Comparison of ENCODE assay signal across 23 cellular contexts in the genomic region with DNA sequence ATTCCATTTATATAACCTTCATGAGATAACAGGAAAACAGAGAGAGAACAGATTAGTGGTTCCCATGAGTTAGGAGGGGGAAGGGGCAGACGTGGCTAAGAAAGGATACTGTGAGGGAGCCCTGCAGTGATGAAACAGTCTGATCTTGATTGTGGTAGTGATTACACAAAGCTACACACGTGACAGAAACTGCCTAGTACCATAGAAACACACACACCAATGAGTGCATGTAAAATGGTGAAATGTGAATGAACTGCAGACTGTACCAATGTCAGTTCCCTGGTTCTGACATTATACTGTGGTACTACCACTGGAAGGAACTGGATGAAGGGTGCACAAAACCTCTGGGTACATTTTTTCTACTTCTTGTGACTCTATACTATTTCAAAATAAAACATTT. TPM values are rescaled to one million over a fixed set of nuclear protein-coding genes. Genes with fewer than 3 reads are reported as not detected.
DNase-seq lines count a peak whose midpoint lies in the region; ATAC-seq and TF ChIP-seq lines count a peak whose summit lies in the region.
"Had no signal": no experiment of that assay in that cellular context is flagged by ENCODE, and none has a peak within 500 bp of the region (broad histone marks: within the 10 kb centered on the region; RNA-seq: fewer than 3 reads in every experiment).

No MANE protein-coding gene starts in this region.

- TF ChIP-seq CTCF in fibroblast of the aortic adventitia (IDR thresholded peaks at IDR 0.05; ENCODE audit: insufficient read depth, low read length) (no peak), upper lobe of right lung (IDR thresholded peaks at IDR 0.05) (no peak)

- H3K4me3 ChIP-seq in fibroblast of the aortic adventitia (ENCODE audit: low read depth, low read length) = no peak overlapping the region
- H3K4me3 ChIP-seq in upper lobe of right lung = no peak overlapping the region
- H3K4me3 ChIP-seq: cardiac muscle cell, prostate gland, stomach, tibial nerve had no signal

- CTCF ChIA-PET in activated CD8-positive, alpha-beta memory T cell treated with anti-CD3 and anti-CD28 coated beads, Interleukin-2, amount 10 ng/mL, durations not matched to agents 7 days and 5 days (lab: Charles Lee) = no interaction called here

- no peaks in the 10 kb centered on the region for H3K27me3 Mint-ChIP-seq in activated CD8-positive, alpha-beta memory T cell treated with anti-CD3 and anti-CD28 coated beads, Interleukin-2, amount 10 ng/mL, durations not matched to agents 7 days and 5 days

- H3K4me1 Mint-ChIP-seq in activated CD8-positive, alpha-beta memory T cell treated with anti-CD3 and anti-CD28 coated beads, Interleukin-2, amount 10 ng/mL, durations not matched to agents 7 days and 5 days = no peaks in the 10 kb centered on the region

- no peaks in the 10 kb centered on the region for H3K9me3 ChIP-seq in upper lobe of right lung
- H3K9me3 ChIP-seq: prostate gland, stomach, tibial nerve had no signal

- H3K4me3 Mint-ChIP-seq in activated CD8-positive, alpha-beta memory T cell treated with anti-CD3 and anti-CD28 coated beads, Interleukin-2, amount 10 ng/mL, durations not matched to agents 7 days and 5 days = no peak overlapping the region

- peak; percentile 15 for DNase-seq in activated CD8-positive, alpha-beta memory T cell treated with anti-CD3 and anti-CD28 coated beads, Interleukin-2, amount 10 ng/mL, durations not matched to agents 7 days and 5 days
- no peak for DNase-seq in activated CD8-positive, alpha-beta memory T cell treated with anti-CD3 and anti-CD28 coated beads, Interleukin-2, amount 50 U/mL, for 48 hours
- peak; percentile 26 for DNase-seq in SIG-M5 (lab: John Stamatoyannopoulos, UW)
- peak; percentile 7 for DNase-seq in fibroblast of the aortic adventitia (ENCODE audit: low read depth)
- no peak for DNase-seq in upper lobe of right lung
- DNase-seq in activated effector memory CD4-positive, alpha-beta T cell treated with Interleukin-2 at 50 U/mL for 16 hours = no peak
- DNase-seq: activated naive CD4-positive, alpha-beta T cell treated with anti-CD3 and anti-CD28 coated beads, Interleukin-2, amount 50 U/mL, for 16 hours; anterior cingulate cortex; DMS79 treated with DMSO at 0.1 percent for 48 hours; kidney glomerular epithelial cell; mammary epithelial cell; NCI-H1092; NCI-H187 treated with DMSO at 0.1 percent for 48 hours; Right ventricle myocardium superior; stimulated activated CD8-positive, alpha-beta memory T cell treated with anti-CD3 and anti-CD28 coated beads, Interleukin-4, amount 100 ng/mL, for 48 hours; stomach; T-helper 1 cell had no signal

- no peak for ATAC-seq in activated CD8-positive, alpha-beta memory T cell treated with anti-CD3 and anti-CD28 coated beads, Interleukin-2, amount 10 ng/mL, durations not matched to agents 7 days and 5 days
- peak; percentile 72 for ATAC-seq in upper lobe of right lung
- no peak for ATAC-seq in HG02610 (IDR thresholded peaks at IDR 0.05; ENCODE audit: unreplicated experiment)
- ATAC-seq in HG02840 (IDR thresholded peaks at IDR 0.05; ENCODE audit: low FRiP score, unreplicated experiment) = no peak

- no peaks in the 10 kb centered on the region for H3K27me3 ChIP-seq in upper lobe of right lung
- H3K27me3 ChIP-seq: cardiac muscle cell, stomach, tibial nerve had no signal

- H3K36me3 Mint-ChIP-seq in activated CD8-positive, alpha-beta memory T cell treated with anti-CD3 and anti-CD28 coated beads, Interleukin-2, amount 10 ng/mL, durations not matched to agents 7 days and 5 days = peaks cover 12% of the 10 kb centered on the region

- no peaks in the 10 kb centered on the region for H3K9me3 Mint-ChIP-seq in activated CD8-positive, alpha-beta memory T cell treated with anti-CD3 and anti-CD28 coated beads, Interleukin-2, amount 10 ng/mL, durations not matched to agents 7 days and 5 days (ENCODE audit: low read depth)

- intact Hi-C loops in upper lobe of right lung (cut with DNase I) = no loop called here

- peaks cover 60% of the 10 kb centered on the region for H3K36me3 ChIP-seq in upper lobe of right lung
- H3K36me3 ChIP-seq: prostate gland had no signal

- no peaks in the 10 kb centered on the region for H3K4me1 ChIP-seq in upper lobe of right lung
- H3K4me1 ChIP-seq: prostate gland had no signal

- H3K27ac ChIP-seq in upper lobe of right lung = no peak overlapping the region
- H3K27ac ChIP-seq: cardiac muscle cell, KMS-11, prostate gland had no signal

- no peak overlapping the region for H3K27ac Mint-ChIP-seq in activated CD8-positive, alpha-beta memory T cell treated with anti-CD3 and anti-CD28 coated beads, Interleukin-2, amount 10 ng/mL, durations not matched to agents 7 days and 5 days

RNA-seq across cellular contexts. Expression of a gene that starts 36.9 kb away (rescaled TPM):
- 10 to 100 TPM; 30.3 TPM for total RNA-seq in activated CD8-positive, alpha-beta memory T cell treated with anti-CD3 and anti-CD28 coated beads, Interleukin-2, amount 10 ng/mL, durations not matched to agents 7 days and 5 days
- total RNA-seq in fibroblast of the aortic adventitia (ENCODE audit: low replicate concordance) (11.2 and 21.0 TPM in 2 replicates), upper lobe of right lung (22.2 TPM)

RNA-seq across cellular contexts. Expression of a gene that starts 38.5 kb away (rescaled TPM):
- 100 to 1,000 TPM in 1 of 2 experiments, 10 to 100 TPM in 1; 93.1 to 120 TPM for total RNA-seq in activated CD8-positive, alpha-beta memory T cell treated with anti-CD3 and anti-CD28 coated beads, Interleukin-2, amount 10 ng/mL, durations not matched to agents 7 days and 5 days
- total RNA-seq in fibroblast of the aortic adventitia (ENCODE audit: low replicate concordance) = 120 and 154 TPM in 2 replicates
- total RNA-seq in upper lobe of right lung = 75.1 TPM

Comparison
In these comparisons a context has a peak if more than half of its experiments do, and no peak if none do; other contexts are left out.
1. DNase-seq: peak in activated CD8-positive, alpha-beta memory T cell treated with anti-CD3 and anti-CD28 coated beads, Interleukin-2, amount 10 ng/mL, durations not matched to agents 7 days and 5 days (single experiment), SIG-M5 (single experiment) and fibroblast of the aortic adventitia (single experiment); none in activated CD8-positive, alpha-beta memory T cell treated with anti-CD3 and anti-CD28 coated beads, Interleukin-2, amount 50 U/mL, for 48 hours (single experiment), upper lobe of right lung (single experiment) and activated effector memory CD4-positive, alpha-beta T cell treated with Interleukin-2 at 50 U/mL for 16 hours (single experiment).